ENCODE assay signal across 9 cellular contexts in the genomic region with DNA sequence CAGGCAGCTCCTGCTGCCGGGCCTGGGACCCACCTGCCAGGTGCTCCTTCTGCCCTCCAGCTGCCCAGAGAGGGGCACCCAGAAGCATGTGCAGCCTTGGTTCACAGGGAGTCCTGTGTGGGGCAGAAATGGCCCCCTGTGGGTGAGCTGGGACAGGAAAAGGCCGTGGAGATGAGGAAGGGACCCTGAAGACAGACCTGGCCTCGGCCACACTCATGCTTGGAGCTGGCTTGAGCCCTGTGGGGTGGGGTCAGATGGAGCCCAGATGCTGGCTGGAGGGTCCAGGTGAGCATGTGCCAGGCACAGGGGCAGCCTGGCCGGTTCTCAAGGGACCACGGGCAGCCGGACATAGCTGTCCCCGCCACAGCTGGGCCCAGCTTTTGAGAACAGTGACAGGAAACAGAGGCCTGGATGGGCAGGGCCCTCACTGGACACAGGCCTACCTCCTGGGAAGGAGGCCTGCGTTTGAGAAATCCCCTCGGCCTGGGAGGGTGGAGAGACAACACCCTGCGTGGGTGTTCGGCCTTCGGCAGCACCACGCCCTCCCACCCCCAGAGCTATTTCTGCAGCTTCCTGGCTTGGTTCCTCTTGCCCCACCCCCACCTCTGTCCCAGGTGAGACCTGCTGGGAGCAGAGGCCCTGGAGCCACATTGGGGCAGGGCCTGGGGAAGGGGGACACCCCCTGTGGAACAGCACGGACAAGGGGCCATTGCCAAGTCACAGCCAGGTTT.
DNase-seq lines count a peak whose midpoint lies in the region; ATAC-seq and TF ChIP-seq lines count a peak whose summit lies in the region.
"Had no signal": no experiment of that assay in that cellular context is flagged by ENCODE, and none has a peak within 500 bp of the region (broad histone marks: within the 10 kb centered on the region; RNA-seq: fewer than 3 reads in every experiment).

No MANE protein-coding gene starts in this region.

- peaks cover 4 to 8% of the 10 kb centered on the region in 2 donors for H3K4me1 ChIP-seq in neuronal stem cell (ENCODE audit: control insufficient read depth in 2 of 2, insufficient read depth in 1 of 2, low read depth in 1 of 2, low read length in 2 of 2)

- WGBS in neuronal stem cell (ENCODE audit: extremely low coverage in 2 of 2, insufficient read length in 2 of 2, insufficient replicate concordance in 1 of 2), 2 donors = no CpG with 5 or more reads among the region's 14 CpGs

- H2AK5ac ChIP-seq in neuronal stem cell (ENCODE audit: low read depth, low read length) = peak overlapping the region; percentile 76

- no peak overlapping the region for H3K27ac Mint-ChIP-seq in stimulated activated effector memory CD8-positive, alpha-beta T cell treated with anti-CD3 and anti-CD28 coated beads, Interleukin-12 subunit alpha, Interleukin-12 subunit beta, amount 100 ng/mL, for 72 hours

- no peak overlapping the region for H3K27ac ChIP-seq in neuronal stem cell (replicated peaks; ENCODE audit: low read length)

- H2BK12ac ChIP-seq in neuronal stem cell (ENCODE audit: low read length) = peak overlapping the region; percentile 10

- H4K8ac ChIP-seq in neuronal stem cell (ENCODE audit: low read depth, low read length) = no peak overlapping the region

- no peaks in the 10 kb centered on the region for H3K9me3 ChIP-seq in neuronal stem cell (replicated peaks in 1 of 2; ENCODE audit: control insufficient read depth in 2 of 2, insufficient read depth in 1 of 2, low read depth in 1 of 2, low read length in 2 of 2)

- no peaks in the 10 kb centered on the region for H3K36me3 ChIP-seq in neuronal stem cell (replicated peaks in 1 of 2; ENCODE audit: control insufficient read depth in 2 of 2, insufficient read depth in 2 of 2, low read length in 2 of 2)

- H3K4me2 ChIP-seq in neuronal stem cell (ENCODE audit: insufficient read depth, low read length, poor library complexity, severe bottlenecking) = no peak overlapping the region

- H2BK5ac ChIP-seq in neuronal stem cell (ENCODE audit: low read length) = peak overlapping the region; percentile 32

- H3K4me3 Mint-ChIP-seq in stimulated activated effector memory CD8-positive, alpha-beta T cell treated with anti-CD3 and anti-CD28 coated beads, Interleukin-12 subunit alpha, Interleukin-12 subunit beta, amount 100 ng/mL, for 72 hours = no peak overlapping the region

- H4K91ac ChIP-seq in neuronal stem cell (ENCODE audit: low read depth, low read length, poor library complexity) = no peak overlapping the region

- H3K4me3 ChIP-seq in GM12864 (ENCODE audit: low read depth, low read length) (no peak overlapping the region), neuronal stem cell (ENCODE audit: low read length in 2 of 2) (no peak overlapping the region)

- peak overlapping the region; percentile 74 for H3K18ac ChIP-seq in neuronal stem cell (ENCODE audit: low read length)

- H3K9ac ChIP-seq in neuronal stem cell (ENCODE audit: low read depth, low read length, poor library complexity) = peak overlapping the region; percentile 12

- TF ChIP-seq CTCF in GM12864 (IDR thresholded peaks at IDR 0.05; ENCODE audit: low read depth, low read length, missing control alignments) = peak; percentile 5

- H3K27me3 ChIP-seq in neuronal stem cell (ENCODE audit: control insufficient read depth in 3 of 3, insufficient read depth in 3 of 3, low read depth in 1 of 3, low read length in 3 of 3) = no peaks in the 10 kb centered on the region

- H2BK15ac ChIP-seq in neuronal stem cell (ENCODE audit: low read length) = peak overlapping the region; percentile 78

- no peaks in the 10 kb centered on the region for H3K36me3 Mint-ChIP-seq in stimulated activated effector memory CD8-positive, alpha-beta T cell treated with anti-CD3 and anti-CD28 coated beads, Interleukin-12 subunit alpha, Interleukin-12 subunit beta, amount 100 ng/mL, for 72 hours

- peak overlapping the region; percentile 89 for H3K14ac ChIP-seq in neuronal stem cell (ENCODE audit: low read length)

- H3K9me3 Mint-ChIP-seq in stimulated activated effector memory CD8-positive, alpha-beta T cell treated with anti-CD3 and anti-CD28 coated beads, Interleukin-12 subunit alpha, Interleukin-12 subunit beta, amount 100 ng/mL, for 72 hours = no peaks in the 10 kb centered on the region

- H2AFZ ChIP-seq in neuronal stem cell (ENCODE audit: low read length) = no peak overlapping the region

- peak overlapping the region; percentile 37 for H3K4ac ChIP-seq in neuronal stem cell (ENCODE audit: low read length)

- H3K4me1 Mint-ChIP-seq in stimulated activated effector memory CD8-positive, alpha-beta T cell treated with anti-CD3 and anti-CD28 coated beads, Interleukin-12 subunit alpha, Interleukin-12 subunit beta, amount 100 ng/mL, for 72 hours = no peaks in the 10 kb centered on the region

- peak overlapping the region; percentile 16 for H2BK120ac ChIP-seq in neuronal stem cell (ENCODE audit: low read depth, low read length)

- DNase-seq in GM12864 (ENCODE audit: low read depth) = peak; percentile 33
- DNase-seq in neuronal stem cell (ENCODE audit: low spot score) = no peak
- DNase-seq in stimulated activated effector memory CD8-positive, alpha-beta T cell treated with anti-CD3 and anti-CD28 coated beads, Interleukin-12 subunit alpha, Interleukin-12 subunit beta, amount 100 ng/mL, for 72 hours (ENCODE audit: low spot score in 2 of 2) = no peak
- no peak for DNase-seq in NCI-H1105 treated with DMSO at 0.1 percent for 48 hours (lab: John Stamatoyannopoulos, UW)
- DNase-seq in A172 (ENCODE audit: low spot score) = no peak
- no peak for DNase-seq in COLO668 (lab: John Stamatoyannopoulos, UW; ENCODE audit: unreplicated experiment)
- DNase-seq: DMS79 treated with DMSO at 0.1 percent for 48 hours had no signal

- peaks cover 2% of the 10 kb centered on the region for H3K79me1 ChIP-seq in neuronal stem cell (ENCODE audit: low read depth, low read length)

- ATAC-seq in HG03025 (IDR thresholded peaks at IDR 0.05; ENCODE audit: low FRiP score, unreplicated experiment) (peak; percentile 44), esophagus mucosa (peak; percentile 3)
- ATAC-seq in stimulated activated effector memory CD8-positive, alpha-beta T cell treated with anti-CD3 and anti-CD28 coated beads, Interleukin-12 subunit alpha, Interleukin-12 subunit beta, amount 100 ng/mL, for 72 hours = no peak

- H3K23ac ChIP-seq in neuronal stem cell (ENCODE audit: low read depth, low read length, poor library complexity) = no peak overlapping the region
